ENCODE assay signal across 9 cellular contexts in the genomic region with DNA sequence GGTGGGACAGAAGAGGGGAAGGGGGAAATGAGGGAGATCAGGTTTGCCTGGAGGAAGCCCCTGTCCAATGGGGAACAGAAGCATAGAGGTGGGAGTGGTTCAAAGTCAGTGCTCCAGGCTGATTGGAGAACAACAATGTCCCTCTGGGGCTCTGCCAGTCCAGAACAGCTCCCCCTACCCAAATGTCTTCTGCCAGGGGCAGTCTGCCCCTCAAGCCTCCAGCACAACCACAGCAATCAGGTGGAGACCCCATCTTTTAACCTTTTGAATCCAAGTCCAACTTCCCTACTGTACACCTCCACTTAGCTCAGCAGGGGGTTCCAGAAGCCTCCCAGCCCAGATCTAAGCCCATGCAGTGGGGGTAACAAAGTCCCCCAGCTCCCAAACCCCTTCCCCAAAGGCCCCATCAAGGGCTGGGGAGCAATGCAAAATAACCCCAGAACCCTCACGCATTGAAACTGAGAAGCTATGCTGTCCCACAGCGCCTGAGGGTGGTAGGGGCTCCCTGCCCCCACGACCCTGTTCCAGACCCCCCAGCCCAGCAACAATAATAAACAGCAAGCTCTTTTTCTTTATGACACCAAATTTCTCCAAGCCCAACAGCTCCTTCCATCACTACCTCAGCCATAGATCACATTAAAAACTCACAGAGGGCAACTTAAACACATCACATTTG. TPM values are rescaled to one million over a fixed set of nuclear protein-coding genes. Genes with fewer than 3 reads are reported as not detected.
DNase-seq lines count a peak whose midpoint lies in the region; ATAC-seq and TF ChIP-seq lines count a peak whose summit lies in the region.
"Had no signal": no experiment of that assay in that cellular context is flagged by ENCODE, and none has a peak within 500 bp of the region (broad histone marks: within the 10 kb centered on the region; RNA-seq: fewer than 3 reads in every experiment).

No MANE protein-coding gene starts in this region.

- ATAC-seq in heart left ventricle (no peak), HG02588 (IDR thresholded peaks at IDR 0.05; ENCODE audit: unreplicated experiment) (no peak)

- H3K36me3 ChIP-seq in heart left ventricle = peaks cover 0 to 5% (median 0%) of the 10 kb centered on the region in 9 donors
- peaks cover 3% of the 10 kb centered on the region; the same call in 1 of the 2 replicates for H3K36me3 ChIP-seq in WERI-Rb-1
- H3K36me3 ChIP-seq in transverse colon = no peaks in the 10 kb centered on the region

- H3K4me1 ChIP-seq in heart left ventricle = peaks cover 12 to 84% (median 69%) of the 10 kb centered on the region in 12 donors
- peaks cover 35 to 67% (median 56%) of the 10 kb centered on the region in 4 donors for H3K4me1 ChIP-seq in transverse colon

- intact Hi-C loops in heart left ventricle (cut with DNase I) (loop anchor here in 7 of 10 donors (2.0 to 10.0 kb wide), 9 partner anchors 40 to 198 kb away; a partner anchor contains a TSS), cardiac septum (cut with DNase I) (loop anchor here (10.0 kb wide), 1 partner anchor 556 kb away; no protein-coding TSS in a partner anchor), transverse colon (cut with DNase I; ENCODE audit: low total_unique reads) (loop anchor here (10.0 kb wide), 1 partner anchor 276 kb away; a partner anchor contains a TSS)

- TF ChIP-seq POLR2A in heart left ventricle (IDR thresholded peaks at IDR 0.05) (no peak), transverse colon (IDR thresholded peaks at IDR 0.05) (no peak)

- no peak for TF ChIP-seq EP300 in transverse colon (IDR thresholded peaks at IDR 0.05; ENCODE audit: low read depth)

- H3K9me3 ChIP-seq in heart left ventricle = no peaks in the 10 kb centered on the region
- H3K9me3 ChIP-seq in WERI-Rb-1 (ENCODE audit: severe bottlenecking) = no peaks in the 10 kb centered on the region
- no peaks in the 10 kb centered on the region for H3K9me3 ChIP-seq in transverse colon

- 33 to 60% (median 50%) methylated on average over 3 of the region's 3 CpGs for WGBS in heart left ventricle, 4 donors
- 76% methylated on average over 3 of the region's 3 CpGs; no CpG with 5 or more reads in 1 of the 2 donors for WGBS in transverse colon (ENCODE audit: low coverage in 1 of 2), 2 donors

- H3K4me3 ChIP-seq in heart left ventricle = peak overlapping the region in 7 of 12 donors; percentile 84 to 100 (median 95)
- H3K4me3 ChIP-seq in WERI-Rb-1 (ENCODE audit: low read depth, low read length) = no peak overlapping the region
- no peak overlapping the region for H3K4me3 ChIP-seq in transverse colon
- H3K4me3 ChIP-seq: lung had no signal

- DNase-seq in heart left ventricle (peak in 1 of 5 donors; percentile 19), cardiac septum (ENCODE audit: low spot score) (no peak), WERI-Rb-1 (no peak), iris pigment epithelial cell (ENCODE audit: low read depth) (peak; percentile 29), transverse colon (no peak), SIG-M5 treated with dmso at 0.1 percent for 504 hours (lab: John Stamatoyannopoulos, UW; ENCODE audit: unreplicated experiment) (no peak), SKM-1 treated with dmso at 0.1 percent for 144 hours (lab: John Stamatoyannopoulos, UW; ENCODE audit: unreplicated experiment) (no peak)

- H3K27ac ChIP-seq in heart left ventricle (peak overlapping the region in 11 of 12 donors; percentile 93 to 99 (median 98)), WERI-Rb-1 (peak overlapping the region; percentile 16; the same call in 1 of the 2 replicates), transverse colon (peak overlapping the region; percentile 87 to 97 (median 96))

- H3K27me3 ChIP-seq in heart left ventricle (no peaks in the 10 kb centered on the region), WERI-Rb-1 (ENCODE audit: insufficient read depth, low read depth, severe bottlenecking) (no peaks in the 10 kb centered on the region), transverse colon (no peaks in the 10 kb centered on the region)

- TF ChIP-seq CTCF in heart left ventricle (IDR thresholded peaks at IDR 0.05) (peak in 1 of 12 donors; percentile 18), WERI-Rb-1 (IDR thresholded peaks at IDR 0.05; ENCODE audit: low read depth, low read length) (peak; percentile 22; the same call in 1 of the 2 replicates), transverse colon (IDR thresholded peaks at IDR 0.05) (no peak)

- in situ Hi-C loops in transverse colon (cut with MboI; ENCODE audit: low pct_ligation_motif_present in 1 of 4, low pct_unique_long_range_greater_than_20kb in 1 of 4, low sequenced_read_pairs in 3 of 4) = loop anchor here (10.0 kb wide), 4 partner anchors 46 to 206 kb away; a partner anchor contains a TSS

RNA-seq across cellular contexts. Expression of a gene that starts 3.3 kb away (rescaled TPM):
- 10 to 100 TPM; 29.2 to 50.2 (median 42.1) TPM for total RNA-seq in heart left ventricle
- polyA plus RNA-seq in heart left ventricle = 10 to 100 TPM; 25.8 to 48.4 TPM
- 57.7 TPM for total RNA-seq in cardiac septum
- 10 to 100 TPM; 11.7 to 34.4 (median 21.3) TPM for total RNA-seq in transverse colon

RNA-seq across cellular contexts. Expression of a gene that starts 34.3 kb away (rescaled TPM):
- total RNA-seq in heart left ventricle = 10 to 100 TPM in 3 of 9 donors, 1 to 10 TPM in 6; 1.1 to 25.9 (median 3.3) TPM
- polyA plus RNA-seq in heart left ventricle = 1 to 10 TPM; 2.8 to 7.2 TPM
- total RNA-seq in cardiac septum = 3.8 TPM
- 1 to 10 TPM; 2.2 to 8.8 (median 5.8) TPM for total RNA-seq in transverse colon

Comparison
In these comparisons a context has a peak if more than half of its experiments do, and no peak if none do; other contexts are left out.
1. H3K27ac ChIP-seq: peak in every context shown above with its lines; median percentile 98 in heart left ventricle; 96 in transverse colon; 16 in WERI-Rb-1.
2. H3K4me3 ChIP-seq: peak in heart left ventricle (7 of 12); none in WERI-Rb-1 (single experiment) and transverse colon (0 of 4).